Comparison of ENCODE assay signal across 18 cellular contexts in genomic region chr4:106763044-106763443, GRCh38.
DNase-seq lines count a peak whose midpoint lies in the region; ATAC-seq and TF ChIP-seq lines count a peak whose summit lies in the region.
"Had no signal": no experiment of that assay in that cellular context is flagged by ENCODE, and none has a peak within 500 bp of the region (broad histone marks: within the 10 kb centered on the region; RNA-seq: fewer than 3 reads in every experiment).

No MANE protein-coding gene starts in this region.

- H4K91ac ChIP-seq in H9 (ENCODE audit: insufficient read length, low read depth, low read length) = no peak overlapping the region

- H3K27ac Mint-ChIP-seq in H9 = no peak overlapping the region
- H3K27ac Mint-ChIP-seq in natural killer cell = no peak overlapping the region
- H3K27ac Mint-ChIP-seq: activated T-helper 1 cell treated with anti-CD3 and anti-CD28 coated beads, Interleukin-12 subunit alpha, Interleukin-12 subunit beta, Interleukin-2, Interleukin-4 antibody, amounts not matched to agents 30 ng/mL and 10 ng/mL and 1 ng/mL, durations not matched to agents 14 hours and 24 hours and 36 hours had no signal

- H3K4me3 Mint-ChIP-seq in H9 (no peak overlapping the region), natural killer cell (no peak overlapping the region)
- H3K4me3 Mint-ChIP-seq: activated T-helper 1 cell treated with anti-CD3 and anti-CD28 coated beads, Interleukin-12 subunit alpha, Interleukin-12 subunit beta, Interleukin-2, Interleukin-4 antibody, amounts not matched to agents 30 ng/mL and 10 ng/mL and 1 ng/mL, durations not matched to agents 14 hours and 24 hours and 36 hours had no signal

- no peaks in the 10 kb centered on the region for H3K9me3 ChIP-seq in H9 (ENCODE audit: control insufficient read depth, low read depth, low read length)
- H3K9me3 ChIP-seq: psoas muscle, transverse colon had no signal

- no peaks in the 10 kb centered on the region for H3K27me3 ChIP-seq in ACC112 (ENCODE audit: insufficient read depth, low read length)
- H3K27me3 ChIP-seq in H9 (ENCODE audit: insufficient read depth, low read length) = no peaks in the 10 kb centered on the region
- H3K27me3 ChIP-seq: transverse colon had no signal

- H2BK12ac ChIP-seq in H9 (ENCODE audit: insufficient read length, low read depth, low read length) = no peak overlapping the region

- H3K4ac ChIP-seq in H9 (ENCODE audit: low read depth, low read length) = no peak overlapping the region

- no peaks in the 10 kb centered on the region for H3K36me3 ChIP-seq in ACC112 (ENCODE audit: insufficient read depth, low read length)
- H3K36me3 ChIP-seq: transverse colon had no signal

- H3K36me3 Mint-ChIP-seq in H9 (ENCODE audit: insufficient read depth in 1 of 3, low read depth in 3 of 3) (no peaks in the 10 kb centered on the region), natural killer cell (no peaks in the 10 kb centered on the region)

- no peak overlapping the region for H3K23ac ChIP-seq in H9 (ENCODE audit: insufficient read length, low read depth, low read length)

- H3T11ph ChIP-seq in H9 (ENCODE audit: low read length) = no peak overlapping the region

- no peak overlapping the region for H4K5ac ChIP-seq in H9 (ENCODE audit: insufficient read length, low read depth, low read length)

- H3K18ac ChIP-seq in H9 (ENCODE audit: insufficient read length, low read depth, low read length) = no peak overlapping the region

- no peak overlapping the region for H3K14ac ChIP-seq in H9 (ENCODE audit: insufficient read depth, low read length)

- H3K9ac ChIP-seq in H9 (ENCODE audit: extremely low read depth, insufficient read length, low read length) = no peak overlapping the region

- no peak overlapping the region for H4K8ac ChIP-seq in H9 (replicated peaks; ENCODE audit: insufficient read length, low read depth, low read length)

- no peaks in the 10 kb centered on the region for H4K20me1 ChIP-seq in H9 (ENCODE audit: control insufficient read depth, insufficient read depth, insufficient read length)

- WGBS in H9 (ENCODE audit: extremely low coverage, insufficient read length, low lambda C conversion rate) = no CpG with 5 or more reads among the region's 3 CpGs

- H3K79me1 ChIP-seq in H9 (ENCODE audit: insufficient read depth, low read depth, low read length, poor library complexity, severe bottlenecking) = no peaks in the 10 kb centered on the region

- H3K27me3 Mint-ChIP-seq in H9 (ENCODE audit: low read depth) (no peaks in the 10 kb centered on the region), natural killer cell (ENCODE audit: low read depth in 2 of 2) (no peaks in the 10 kb centered on the region)

- no peak overlapping the region for H2BK20ac ChIP-seq in H9 (ENCODE audit: low read depth, low read length, poor library complexity, severe bottlenecking)

- H3K4me2 ChIP-seq in H9 (ENCODE audit: insufficient read depth, insufficient read length, low read length) = no peak overlapping the region

- H3K23me2 ChIP-seq in H9 (ENCODE audit: insufficient read length, low read depth, low read length, poor library complexity, severe bottlenecking) = no peaks in the 10 kb centered on the region

- H2BK120ac ChIP-seq in H9 (ENCODE audit: low read depth, low read length, poor library complexity, severe bottlenecking) = no peak overlapping the region

- in situ Hi-C loops in astrocyte of the spinal cord (cut with HindIII; ENCODE audit: low sequenced_read_pairs) = no loop called here

- no peak overlapping the region for H3K56ac ChIP-seq in H9 (ENCODE audit: insufficient read length, low read depth, low read length)

- no peak for ATAC-seq in natural killer cell
- no peak for ATAC-seq in HG02678 (IDR thresholded peaks at IDR 0.05; ENCODE audit: unreplicated experiment)
- ATAC-seq: K562, psoas muscle had no signal

- no peak overlapping the region for H2BK15ac ChIP-seq in H9 (ENCODE audit: low read depth, low read length)

- H3K4me3 ChIP-seq in ACC112 (ENCODE audit: low read depth, low read length) (no peak overlapping the region), astrocyte of the spinal cord (ENCODE audit: low read depth, low read length) (no peak overlapping the region)
- H3K4me3 ChIP-seq: K562, psoas muscle, transverse colon had no signal

- H2AFZ ChIP-seq in ACC112 (ENCODE audit: low read length, unreplicated experiment) (peak overlapping the region; percentile 15), H9 (ENCODE audit: low read length) (no peak overlapping the region)

- no peak overlapping the region for H2BK5ac ChIP-seq in H9 (ENCODE audit: insufficient read length, low read length)

- no peaks in the 10 kb centered on the region for H3K79me2 ChIP-seq in ACC112 (ENCODE audit: control insufficient read depth, insufficient read depth, low read length, unreplicated experiment)
- H3K79me2 ChIP-seq in H9 (ENCODE audit: insufficient read depth, low read length) = no peaks in the 10 kb centered on the region

- intact Hi-C loops in natural killer cell (cut with micrococcal nuclease) = no loop called here

- H3K4me1 ChIP-seq in ACC112 (ENCODE audit: control insufficient read depth, insufficient read depth, low read length, unreplicated experiment) = peaks cover 10% of the 10 kb centered on the region
- H3K4me1 ChIP-seq in H9 (ENCODE audit: insufficient read depth, low read length) = no peaks in the 10 kb centered on the region
- H3K4me1 ChIP-seq: psoas muscle, transverse colon had no signal

- H3K9me3 Mint-ChIP-seq in H9 (no peaks in the 10 kb centered on the region), natural killer cell (peaks cover 2 to 7% of the 10 kb centered on the region in 2 donors)
- H3K9me3 Mint-ChIP-seq: activated T-helper 1 cell treated with anti-CD3 and anti-CD28 coated beads, Interleukin-12 subunit alpha, Interleukin-12 subunit beta, Interleukin-2, Interleukin-4 antibody, amounts not matched to agents 30 ng/mL and 10 ng/mL and 1 ng/mL, durations not matched to agents 14 hours and 24 hours and 36 hours had no signal

- DNase-seq in H9 (peak; percentile 22), astrocyte of the spinal cord (ENCODE audit: low read depth, low spot score) (peak; percentile 18), globus pallidus (ENCODE audit: low spot score) (peak; percentile 6), hypothalamus (lab: John Stamatoyannopoulos, UW) (no peak), natural killer cell (no peak), NCI-H2029 (lab: John Stamatoyannopoulos, UW) (no peak)
- DNase-seq: activated CD4-positive, alpha-beta T cell treated with anti-CD3 and anti-CD28 coated beads, Interleukin-2, amount 50 U/mL, for 1 hour; amniotic stem cell; DMS79; NCI-H1436 treated with DMSO at 0.1 percent for 48 hours; NK-92 treated with Interleukin-12 subunit alpha and Interleukin-12 subunit beta, amount 100 ng/mL, for 24 hours; psoas muscle; SHP77 treated with DMSO at 0.1 percent for 48 hours; transverse colon had no signal

- H3K4me1 Mint-ChIP-seq in H9 (no peaks in the 10 kb centered on the region), natural killer cell (no peaks in the 10 kb centered on the region)

- no peak overlapping the region for H3K27ac ChIP-seq in ACC112 (ENCODE audit: low read depth, low read length)
- no peak overlapping the region for H3K27ac ChIP-seq in H9 (ENCODE audit: insufficient read length, low read depth, low read length)
- H3K27ac ChIP-seq: psoas muscle had no signal

- H2AK5ac ChIP-seq in H9 (ENCODE audit: insufficient read length, low read length) = no peak overlapping the region

- TF ChIP-seq CTCF in H9 (conservative IDR thresholded peaks at IDR 0.05) = no peak
- TF ChIP-seq CTCF in astrocyte of the spinal cord (IDR thresholded peaks at IDR 0.05; ENCODE audit: low read depth, low read length) = no peak
- no peak for TF ChIP-seq CTCF in natural killer cell (IDR thresholded peaks at IDR 0.05)

Comparison
In these comparisons a context has a peak if more than half of its experiments do, and no peak if none do; other contexts are left out.
1. DNase-seq: peak in H9 (single experiment), astrocyte of the spinal cord (single experiment) and globus pallidus (single experiment); none in hypothalamus (0 of 51), natural killer cell (single experiment) and NCI-H2029 (single experiment).